20 cellular contexts compared by ENCODE assay signal in genomic region chr1:27058976-27059688, GRCh38. TPM values are rescaled to one million over a fixed set of nuclear protein-coding genes. Genes with fewer than 3 reads are reported as not detected.
DNase-seq lines count a peak whose midpoint lies in the region; ATAC-seq, FAIRE-seq and TF ChIP-seq lines count a peak whose summit lies in the region.
"Had no signal": no experiment of that assay in that cellular context is flagged by ENCODE, and none has a peak within 500 bp of the region (broad histone marks: within the 10 kb centered on the region; RNA-seq: fewer than 3 reads in every experiment).

No MANE protein-coding gene starts in this region.

- no peaks in the 10 kb centered on the region for H3K36me3 Mint-ChIP-seq in stimulated activated effector memory CD8-positive, alpha-beta T cell treated with anti-CD3 and anti-CD28 coated beads, Interleukin-12 subunit alpha, Interleukin-12 subunit beta, amount 100 ng/mL, for 72 hours
- H3K36me3 Mint-ChIP-seq: activated CD8-positive, alpha-beta memory T cell treated with anti-CD3 and anti-CD28 coated beads, Interleukin-2, amount 10 ng/mL, durations not matched to agents 7 days and 5 days had no signal

- H4K20me1 ChIP-seq in HepG2 (ENCODE audit: insufficient read depth, low read length): no peaks in the 10 kb centered on the region
- H4K20me1 ChIP-seq in MM.1S (ENCODE audit: insufficient read depth, low read length): no peaks in the 10 kb centered on the region

- H3K36me3 ChIP-seq in HepG2 (replicated peaks in 1 of 2; ENCODE audit: control insufficient read depth in 1 of 2, insufficient read depth in 2 of 2, low read length in 2 of 2) (no peaks in the 10 kb centered on the region), MM.1S (replicated peaks; ENCODE audit: insufficient read depth, low read length) (no peaks in the 10 kb centered on the region)
- H3K36me3 ChIP-seq: left lung, sigmoid colon had no signal

- CTCF ChIA-PET in HepG2 (lab: Yijun Ruan, JAX; ENCODE audit: low intra/inter-chr PET ratio, low total read pairs): no interaction called here

- no peak overlapping the region for H3K4me3 Mint-ChIP-seq in stimulated activated effector memory CD8-positive, alpha-beta T cell treated with anti-CD3 and anti-CD28 coated beads, Interleukin-12 subunit alpha, Interleukin-12 subunit beta, amount 100 ng/mL, for 72 hours
- H3K4me3 Mint-ChIP-seq: activated CD8-positive, alpha-beta memory T cell treated with anti-CD3 and anti-CD28 coated beads, Interleukin-2, amount 10 ng/mL, durations not matched to agents 7 days and 5 days; stimulated activated naive CD8-positive, alpha-beta T cell treated with anti-CD3 and anti-CD28 coated beads, Interleukin-15, amount 100 ng/mL, for 72 hours had no signal

- ATAC-seq in HepG2: peak; percentile 29; the same call in 1 of the 3 replicates
- ATAC-seq in stimulated activated effector memory CD8-positive, alpha-beta T cell treated with anti-CD3 and anti-CD28 coated beads, Interleukin-12 subunit alpha, Interleukin-12 subunit beta, amount 100 ng/mL, for 72 hours: peak; percentile 24
- ATAC-seq in HG03378 (IDR thresholded peaks at IDR 0.05; ENCODE audit: unreplicated experiment): no peak
- ATAC-seq: activated CD8-positive, alpha-beta memory T cell treated with anti-CD3 and anti-CD28 coated beads, Interleukin-2, amount 10 ng/mL, durations not matched to agents 7 days and 5 days; left lung; stimulated activated naive CD8-positive, alpha-beta T cell treated with anti-CD3 and anti-CD28 coated beads, Interleukin-15, amount 100 ng/mL, for 72 hours had no signal

- 26% methylated on average over 9 of the region's 12 CpGs for WGBS in HepG2 (ENCODE audit: low lambda C conversion rate)

- peaks cover 0 to 34% of the 10 kb centered on the region in 2 experiments for H3K27me3 ChIP-seq in HepG2 (ENCODE audit: control insufficient read depth in 1 of 2, insufficient read depth in 2 of 2, low read length in 2 of 2)
- peaks cover 21% of the 10 kb centered on the region for H3K27me3 ChIP-seq in MM.1S (replicated peaks; ENCODE audit: insufficient read depth, low read length)
- H3K27me3 ChIP-seq: left lung, sigmoid colon had no signal

- no peaks in the 10 kb centered on the region for H3F3A ChIP-seq in MM.1S (ENCODE audit: insufficient read depth, low read length)

- no peak for TF ChIP-seq POLR2A in HepG2 (IDR thresholded peaks at IDR 0.05; ENCODE audit: insufficient read depth in 1 of 2, low read depth in 2 of 2, low read length in 2 of 2)

- H3K4me2 ChIP-seq in HepG2 (ENCODE audit: low read depth, low read length): no peak overlapping the region
- no peak overlapping the region for H3K4me2 ChIP-seq in MM.1S (ENCODE audit: low read depth, low read length)

- H3K9me3 ChIP-seq in HepG2 (ENCODE audit: low read length): no peaks in the 10 kb centered on the region
- no peaks in the 10 kb centered on the region for H3K9me3 ChIP-seq in MM.1S (replicated peaks; ENCODE audit: insufficient read depth, low read length)
- H3K9me3 ChIP-seq: left lung, sigmoid colon had no signal

- POLR2A ChIA-PET in HepG2 (lab: Yijun Ruan, JAX): no interaction called here

- H3K9me2 ChIP-seq in MM.1S (replicated peaks; ENCODE audit: insufficient read depth, low read length): no peaks in the 10 kb centered on the region

- intact Hi-C loops in HepG2 (cut with micrococcal nuclease; ENCODE audit: unreplicated experiment): no loop called here

- H3K27ac ChIP-seq in HepG2 (ENCODE audit: extremely low read length, insufficient read depth, low read length): no peak overlapping the region
- no peak overlapping the region for H3K27ac ChIP-seq in MM.1S (ENCODE audit: low read length)
- H3K27ac ChIP-seq: left lung had no signal

- TF ChIP-seq EP300 in HepG2 (IDR thresholded peaks at IDR 0.05; ENCODE audit: low read depth in 2 of 2, low read length in 2 of 2): no peak
- no peak for TF ChIP-seq EP300 in HepG2 (CRISPR knock-in tag; IDR thresholded peaks at IDR 0.05; ENCODE audit: borderline replicate concordance)

- H2AFZ ChIP-seq in HepG2 (ENCODE audit: low read length) (no peak overlapping the region), MM.1S (ENCODE audit: low read length) (no peak overlapping the region)

- no peak overlapping the region for H3K27ac Mint-ChIP-seq in stimulated activated effector memory CD8-positive, alpha-beta T cell treated with anti-CD3 and anti-CD28 coated beads, Interleukin-12 subunit alpha, Interleukin-12 subunit beta, amount 100 ng/mL, for 72 hours
- H3K27ac Mint-ChIP-seq: activated CD8-positive, alpha-beta memory T cell treated with anti-CD3 and anti-CD28 coated beads, Interleukin-2, amount 10 ng/mL, durations not matched to agents 7 days and 5 days; activated T-helper 2 cell treated with anti-CD3 and anti-CD28 coated beads, Interferon-gamma antibody, Interleukin-2, Interleukin-4, amounts not matched to agents 10 μg/mL and 5 μg/mL and 100 μg/mL, durations not matched to agents 14 hours and 24 hours and 36 hours; stimulated activated naive CD8-positive, alpha-beta T cell treated with anti-CD3 and anti-CD28 coated beads, Interleukin-15, amount 100 ng/mL, for 72 hours had no signal

- H3K4me1 ChIP-seq in HepG2 (ENCODE audit: insufficient read depth, low read length) (no peaks in the 10 kb centered on the region), MM.1S (ENCODE audit: low read length) (no peaks in the 10 kb centered on the region)
- H3K4me1 ChIP-seq: left lung had no signal

- H3K9me3 Mint-ChIP-seq in stimulated activated effector memory CD8-positive, alpha-beta T cell treated with anti-CD3 and anti-CD28 coated beads, Interleukin-12 subunit alpha, Interleukin-12 subunit beta, amount 100 ng/mL, for 72 hours: no peaks in the 10 kb centered on the region
- H3K9me3 Mint-ChIP-seq: activated T-helper 2 cell treated with anti-CD3 and anti-CD28 coated beads, Interferon-gamma antibody, Interleukin-2, Interleukin-4, amounts not matched to agents 10 μg/mL and 5 μg/mL and 100 μg/mL, durations not matched to agents 14 hours and 24 hours and 36 hours; stimulated activated naive CD8-positive, alpha-beta T cell treated with anti-CD3 and anti-CD28 coated beads, Interleukin-15, amount 100 ng/mL, for 72 hours had no signal

- BruUV-seq in HepG2 (replicated peaks; lab: Mats Ljungman, UMichigan): no TSS peak

- TF ChIP-seq CTCF in HepG2 (CRISPR knock-in tag; IDR thresholded peaks at IDR 0.05) (no peak), MM.1S (IDR thresholded peaks at IDR 0.05; ENCODE audit: low read length) (no peak)

- H3K79me2 ChIP-seq in HepG2 (ENCODE audit: insufficient read depth, low read length) (no peaks in the 10 kb centered on the region), MM.1S (ENCODE audit: low read length) (no peaks in the 10 kb centered on the region)

- H3K9ac ChIP-seq in HepG2 (ENCODE audit: insufficient read depth, low read depth, low read length) (no peak overlapping the region), MM.1S (ENCODE audit: low read length) (no peak overlapping the region)

- FAIRE-seq in HepG2 (lab: Jason Lieb, UNC): no peak
- FAIRE-seq: bronchial epithelial cell, TTC549 had no signal

- in situ Hi-C loops in HepG2 (cut with HindIII; ENCODE audit: extremely low pct_ligation_motif_present, low pct_unique_long_range_greater_than_20kb): no loop called here

- TF ChIP-seq RAD21 in HepG2 (CRISPR knock-in tag; IDR thresholded peaks at IDR 0.05): no peak

- H3K4me3 ChIP-seq in HepG2 (replicated peaks in 1 of 3; ENCODE audit: insufficient read depth in 1 of 3, low read depth in 2 of 3, low read length in 3 of 3) (no peak overlapping the region), MM.1S (ENCODE audit: low read length) (no peak overlapping the region)
- H3K4me3 ChIP-seq: left lung, sigmoid colon had no signal

- no peaks in the 10 kb centered on the region for H3K4me1 Mint-ChIP-seq in stimulated activated effector memory CD8-positive, alpha-beta T cell treated with anti-CD3 and anti-CD28 coated beads, Interleukin-12 subunit alpha, Interleukin-12 subunit beta, amount 100 ng/mL, for 72 hours
- H3K4me1 Mint-ChIP-seq: activated CD8-positive, alpha-beta memory T cell treated with anti-CD3 and anti-CD28 coated beads, Interleukin-2, amount 10 ng/mL, durations not matched to agents 7 days and 5 days; stimulated activated naive CD8-positive, alpha-beta T cell treated with anti-CD3 and anti-CD28 coated beads, Interleukin-15, amount 100 ng/mL, for 72 hours had no signal

- DNase-seq in NCI-H2107 treated with DMSO at 0.1 percent for 48 hours (lab: John Stamatoyannopoulos, UW; ENCODE audit: unreplicated experiment) (peak; percentile 30), cerebellar cortex (ENCODE audit: low spot score) (peak; percentile 47), HepG2 (ENCODE audit: low spot score) (no peak), MV-4-11 (lab: John Stamatoyannopoulos, UW) (no peak), MM.1S (no peak), H4 (ENCODE audit: low spot score) (no peak)
- DNase-seq in stimulated activated effector memory CD8-positive, alpha-beta T cell treated with anti-CD3 and anti-CD28 coated beads, Interleukin-12 subunit alpha, Interleukin-12 subunit beta, amount 100 ng/mL, for 72 hours (ENCODE audit: low spot score in 2 of 2): no peak
- DNase-seq: activated CD4-positive, alpha-beta T cell treated with anti-CD3 and anti-CD28 coated beads for 4 hours; activated CD8-positive, alpha-beta memory T cell treated with anti-CD3 and anti-CD28 coated beads, Interleukin-2, amount 10 ng/mL, durations not matched to agents 7 days and 5 days; foreskin melanocyte; hypothalamus; left lung; NCI-H146; sigmoid colon; stimulated activated CD4-positive, alpha-beta T cell treated with anti-CD3 and anti-CD28 coated beads, Interleukin-1b, Interleukin-23, amount 100 ng/mL, for 48 hours; stimulated activated naive CD8-positive, alpha-beta T cell treated with anti-CD3 and anti-CD28 coated beads, Interleukin-15, amount 100 ng/mL, for 72 hours had no signal

RNA-seq across cellular contexts. Expression of gene TENT5B, which starts 46.5 kb away (rescaled TPM):
- 0.62 and 0.88 TPM in 2 replicates for total RNA-seq in HepG2 (2016; rRNA removed; fragmentation: Illumina TruSeq; extraction: Trizol)
- total RNA-seq in HepG2 (2016; cell fraction: cytosol; rRNA removed; fragmentation: Illumina TruSeq; extraction: Trizol; ENCODE audit: low read depth): 0.35 and 0.40 TPM in 2 replicates
- total RNA-seq in HepG2 (2016; cell fraction: insoluble cytoplasmic fraction; rRNA removed; fragmentation: Illumina TruSeq; extraction: Trizol): 0.42 and 0.65 TPM in 2 replicates
- total RNA-seq in HepG2 (2016; cell fraction: membrane; rRNA removed; fragmentation: Illumina TruSeq; extraction: Trizol): 0.52 and 0.53 TPM in 2 replicates
- 0.38 and 0.71 TPM in 2 replicates for total RNA-seq in HepG2 (2016; cell fraction: nucleus; rRNA removed; fragmentation: Illumina TruSeq; extraction: Trizol)
- polyA plus RNA-seq in HepG2 (2011; rRNA removed): 0.13 and 0.22 TPM in 2 replicates
- 0.13 and 0.24 TPM in 2 replicates for polyA plus RNA-seq in HepG2 (2011; cell fraction: cytosol; rRNA removed)
- 0.12 and 0.23 TPM in 2 replicates for polyA plus RNA-seq in HepG2 (2011; cell fraction: nucleus; rRNA removed)
- 0.16 TPM in 1 of 2 replicates, not detected in the other for polyA plus RNA-seq in HepG2 (2012)
- polyA plus RNA-seq in HepG2 (2016; cell fraction: cytosol; fragmentation: Illumina TruSeq; extraction: Trizol; ENCODE audit: low read depth): 0.12 and 0.17 TPM in 2 replicates
- polyA plus RNA-seq in HepG2 (2016; cell fraction: insoluble cytoplasmic fraction; fragmentation: Illumina TruSeq; extraction: Trizol; ENCODE audit: low read depth): 0.46 and 0.58 TPM in 2 replicates
- 0.20 and 0.32 TPM in 2 replicates for polyA plus RNA-seq in HepG2 (2016; cell fraction: membrane; fragmentation: Illumina TruSeq; extraction: Trizol; ENCODE audit: low read depth)
- polyA plus RNA-seq in HepG2 (2016; cell fraction: nucleus; fragmentation: Illumina TruSeq; extraction: Trizol; ENCODE audit: insufficient read depth, low read depth): 0.37 and 0.77 TPM in 2 replicates
- polyA minus RNA-seq in HepG2 (2011; rRNA and poly(A)+ RNA removed; ENCODE audit: low replicate concordance): 0.96 and 5.4 TPM in 2 replicates
- not detected in 2 replicates for polyA minus RNA-seq in HepG2 (2011; cell fraction: cytosol; rRNA and poly(A)+ RNA removed)
- polyA minus RNA-seq in HepG2 (2011; cell fraction: nucleus; rRNA and poly(A)+ RNA removed): 0.37 and 0.39 TPM in 2 replicates
- 1.0 and 2.0 TPM in 2 replicates for total RNA-seq in H4 (2014; rRNA removed; shearing (Covaris generic))
- total RNA-seq: activated CD8-positive, alpha-beta memory T cell treated with anti-CD3 and anti-CD28 coated beads, Interleukin-2, amount 10 ng/mL, durations not matched to agents 7 days and 5 days; activated T-helper 2 cell treated with anti-CD3 and anti-CD28 coated beads, Interferon-gamma antibody, Interleukin-2, Interleukin-4, amounts not matched to agents 10 μg/mL and 5 μg/mL and 100 μg/mL, durations not matched to agents 14 hours and 24 hours and 36 hours had no signal

Comparison
In these comparisons a context has a peak if more than half of its experiments do, and no peak if none do; other contexts are left out.
1. DNase-seq: peak in NCI-H2107 treated with DMSO at 0.1 percent for 48 hours (single experiment) and cerebellar cortex (single experiment); none in HepG2 (single experiment), stimulated activated effector memory CD8-positive, alpha-beta T cell treated with anti-CD3 and anti-CD28 coated beads, Interleukin-12 subunit alpha, Interleukin-12 subunit beta, amount 100 ng/mL, for 72 hours (0 of 2), MV-4-11 (single experiment), MM.1S (single experiment) and H4 (single experiment).